22 cellular contexts compared by ENCODE assay signal in the genomic region with DNA sequence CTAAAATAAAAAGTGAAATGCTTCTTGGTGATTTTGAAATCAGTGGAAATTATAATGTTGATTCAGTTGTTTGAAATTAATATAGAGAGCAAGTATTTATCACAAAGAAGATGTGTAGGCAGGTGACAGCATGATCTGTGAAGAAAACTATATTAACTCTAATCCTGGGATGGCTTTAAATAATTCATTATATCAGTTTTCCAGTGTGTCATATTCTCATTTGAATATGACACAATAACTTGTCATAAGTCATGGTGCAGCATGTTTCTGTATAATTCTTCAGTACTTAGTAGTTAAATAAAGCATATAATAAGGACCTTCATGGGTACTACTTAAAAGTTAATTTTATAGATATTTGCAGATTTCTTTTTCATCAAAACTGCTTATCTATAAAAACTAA.
"Had no signal": no experiment of that assay in that cellular context is flagged by ENCODE, and none has a peak within 500 bp of the region (broad histone marks: within the 10 kb centered on the region; RNA-seq: fewer than 3 reads in every experiment).

No MANE protein-coding gene starts in this region.

- H3K27me3 ChIP-seq: right atrium auricular region, SJSA1, tibial nerve, uterus had no signal

- H3K4me3 ChIP-seq: right atrium auricular region, SJSA1, tibial nerve, uterus had no signal

- DNase-seq: activated CD4-positive, alpha-beta memory T cell treated with anti-CD3 and anti-CD28 coated beads, Interleukin-2, amount 10 ng/mL, durations not matched to agents 7 days and 5 days; activated CD4-positive, alpha-beta T cell treated with anti-CD3 and anti-CD28 coated beads for 4 hours; activated naive CD4-positive, alpha-beta T cell treated with Interleukin-2 at 50 U/mL for 16 hours; amygdala; effector memory CD8-positive, alpha-beta T cell; foreskin melanocyte; glutamatergic neuron; hippocampal formation; occipital lobe; stimulated activated CD4-positive, alpha-beta T cell treated with anti-CD3 and anti-CD28 coated beads, Interleukin-12 subunit alpha, Interleukin-12 subunit beta, amount 100 ng/mL, for 4 hours; stimulated activated CD4-positive, alpha-beta T cell treated with anti-CD3 and anti-CD28 coated beads, Interleukin-1b, Interleukin-23, amount 100 ng/mL, for 48 hours; stimulated activated CD8-positive, alpha-beta memory T cell treated with anti-CD3 and anti-CD28 coated beads, Interleukin-4, amount 100 ng/mL, for 48 hours; stimulated activated naive CD4-positive, alpha-beta T cell treated with Interleukin-2 at 50 U/mL for 16 hours; T-helper 17 cell; uterus; WERI-Rb-1 had no signal

- H3K36me3 ChIP-seq: right atrium auricular region, SJSA1, tibial nerve, uterus, WERI-Rb-1 had no signal

- ATAC-seq: effector memory CD8-positive, alpha-beta T cell; left lobe of liver; T-helper 17 cell had no signal

- H3K4me1 Mint-ChIP-seq: memory B cell had no signal

- H3K27me3 Mint-ChIP-seq: activated CD4-positive, alpha-beta memory T cell treated with anti-CD3 and anti-CD28 coated beads, Interleukin-2, amount 10 ng/mL, durations not matched to agents 7 days and 5 days; effector memory CD8-positive, alpha-beta T cell; T-helper 17 cell had no signal

- H3K9me3 Mint-ChIP-seq: activated CD4-positive, alpha-beta memory T cell treated with anti-CD3 and anti-CD28 coated beads, Interleukin-2, amount 10 ng/mL, durations not matched to agents 7 days and 5 days; effector memory CD8-positive, alpha-beta T cell had no signal

- H3K27ac Mint-ChIP-seq: activated CD4-positive, alpha-beta memory T cell treated with anti-CD3 and anti-CD28 coated beads, Interleukin-2, amount 10 ng/mL, durations not matched to agents 7 days and 5 days; effector memory CD8-positive, alpha-beta T cell; memory B cell; progenitor cell of endocrine pancreas; T-helper 17 cell had no signal

- H3K9me3 ChIP-seq: right atrium auricular region, SJSA1, tibial nerve, uterus had no signal

- H3K4me3 Mint-ChIP-seq: activated CD4-positive, alpha-beta memory T cell treated with anti-CD3 and anti-CD28 coated beads, Interleukin-2, amount 10 ng/mL, durations not matched to agents 7 days and 5 days; effector memory CD8-positive, alpha-beta T cell; memory B cell; T-helper 17 cell had no signal

- H3K4me1 ChIP-seq: right atrium auricular region, tibial nerve, uterus had no signal

- H3K27ac ChIP-seq: right atrium auricular region, SJSA1, tibial nerve, uterus, WERI-Rb-1 had no signal

- H3K36me3 Mint-ChIP-seq: memory B cell had no signal
